In the genomic region with DNA sequence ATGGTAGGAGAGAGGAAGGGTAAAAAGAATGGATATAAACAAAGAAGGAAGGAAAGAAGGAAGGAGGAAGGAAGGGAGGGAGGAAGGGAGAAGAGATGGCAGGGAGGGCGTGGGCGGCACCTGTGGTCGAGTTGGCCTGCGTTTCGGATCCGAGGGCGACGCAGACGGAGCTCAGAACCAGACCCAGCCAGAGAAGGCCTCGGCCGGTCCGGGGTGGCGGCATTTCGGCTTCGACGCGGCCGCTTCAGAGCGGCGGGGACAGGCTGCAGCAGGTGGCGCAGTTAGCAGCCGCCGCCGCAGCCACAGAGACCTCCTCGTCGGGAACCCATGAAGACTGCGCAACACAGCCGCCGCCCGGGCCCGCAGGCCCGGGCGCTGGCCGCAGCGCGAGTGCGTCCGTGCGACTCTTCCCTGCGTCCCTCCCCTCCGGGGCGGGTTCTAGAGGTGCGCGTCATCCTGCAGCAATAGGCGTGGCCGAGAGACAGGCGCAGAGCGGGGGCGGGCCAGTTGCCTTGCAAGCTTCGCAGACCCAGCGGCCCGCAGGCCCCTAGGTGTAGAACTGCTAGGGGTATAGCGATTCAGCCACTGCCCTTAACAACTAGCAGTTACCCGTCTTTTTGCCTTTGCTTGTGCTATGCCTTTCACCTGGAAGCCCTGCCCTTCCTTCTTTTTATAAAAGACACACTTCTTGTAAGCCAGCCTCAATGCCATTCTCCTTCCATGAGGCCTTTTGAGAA, we compare ENCODE assay signal across 1 cellular context.
TF ChIP-seq lines count a peak whose summit lies in the region.

A gene with protein sequence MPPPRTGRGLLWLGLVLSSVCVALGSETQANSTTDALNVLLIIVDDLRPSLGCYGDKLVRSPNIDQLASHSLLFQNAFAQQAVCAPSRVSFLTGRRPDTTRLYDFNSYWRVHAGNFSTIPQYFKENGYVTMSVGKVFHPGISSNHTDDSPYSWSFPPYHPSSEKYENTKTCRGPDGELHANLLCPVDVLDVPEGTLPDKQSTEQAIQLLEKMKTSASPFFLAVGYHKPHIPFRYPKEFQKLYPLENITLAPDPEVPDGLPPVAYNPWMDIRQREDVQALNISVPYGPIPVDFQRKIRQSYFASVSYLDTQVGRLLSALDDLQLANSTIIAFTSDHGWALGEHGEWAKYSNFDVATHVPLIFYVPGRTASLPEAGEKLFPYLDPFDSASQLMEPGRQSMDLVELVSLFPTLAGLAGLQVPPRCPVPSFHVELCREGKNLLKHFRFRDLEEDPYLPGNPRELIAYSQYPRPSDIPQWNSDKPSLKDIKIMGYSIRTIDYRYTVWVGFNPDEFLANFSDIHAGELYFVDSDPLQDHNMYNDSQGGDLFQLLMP (minus strand): TSS at position 392 of the 737 bp plus-strand sequence. CDS start 169 bp downstream, at position 223.

TF ChIP-seq in GM12878, 131 proteins besides CTCF, POLR2A, EP300 and RAD21 (continued from another document and continues in another):
- TF ChIP-seq, protein P1, sequence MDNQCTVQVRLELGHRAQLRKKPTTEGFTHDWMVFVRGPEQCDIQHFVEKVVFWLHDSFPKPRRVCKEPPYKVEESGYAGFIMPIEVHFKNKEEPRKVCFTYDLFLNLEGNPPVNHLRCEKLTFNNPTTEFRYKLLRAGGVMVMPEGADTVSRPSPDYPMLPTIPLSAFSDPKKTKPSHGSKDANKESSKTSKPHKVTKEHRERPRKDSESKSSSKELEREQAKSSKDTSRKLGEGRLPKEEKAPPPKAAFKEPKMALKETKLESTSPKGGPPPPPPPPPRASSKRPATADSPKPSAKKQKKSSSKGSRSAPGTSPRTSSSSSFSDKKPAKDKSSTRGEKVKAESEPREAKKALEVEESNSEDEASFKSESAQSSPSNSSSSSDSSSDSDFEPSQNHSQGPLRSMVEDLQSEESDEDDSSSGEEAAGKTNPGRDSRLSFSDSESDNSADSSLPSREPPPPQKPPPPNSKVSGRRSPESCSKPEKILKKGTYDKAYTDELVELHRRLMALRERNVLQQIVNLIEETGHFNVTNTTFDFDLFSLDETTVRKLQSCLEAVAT (IDR thresholded peaks at IDR 0.05): no peak
- TF ChIP-seq SRF (IDR thresholded peaks at IDR 0.05; ENCODE audit: low read depth in 2 of 2, low read length in 2 of 2) (no peak), IKZF2 (IDR thresholded peaks at IDR 0.05) (no peak), GABPA (IDR thresholded peaks at IDR 0.05; ENCODE audit: low read depth) (no peak), SMARCA5 (IDR thresholded peaks at IDR 0.05) (no peak), FOXM1 (IDR thresholded peaks at IDR 0.05; ENCODE audit: low read depth, low read length) (no peak), TBL1XR1 (IDR thresholded peaks at IDR 0.05; ENCODE audit: low read depth, low read length) (no peak), PAX8 (IDR thresholded peaks at IDR 0.05) (no peak), EZH2 (IDR thresholded peaks at IDR 0.05; ENCODE audit: borderline replicate concordance, control insufficient read depth, low read depth, low read length) (no peak), GATAD2B (conservative IDR thresholded peaks at IDR 0.05; ENCODE audit: low read depth) (0 out of 2 replicates have a peak, but pooled peaks have one; percentile 61), ZNF622 (IDR thresholded peaks at IDR 0.05) (no peak), ATF7 (IDR thresholded peaks at IDR 0.05; ENCODE audit: low read depth) (no peak), CHD2 (IDR thresholded peaks at IDR 0.05; ENCODE audit: borderline replicate concordance, low read depth, low read length) (no peak), RB1 (IDR thresholded peaks at IDR 0.05; ENCODE audit: borderline replicate concordance) (no peak), STAT3 (IDR thresholded peaks at IDR 0.05; ENCODE audit: low read depth, low read length) (no peak), RUNX3 (IDR thresholded peaks at IDR 0.05; ENCODE audit: low read length) (peak; percentile 31; the same call in 1 of the 2 replicates), EED (IDR thresholded peaks at IDR 0.05; ENCODE audit: low read depth) (no peak), NBN (IDR thresholded peaks at IDR 0.05) (no peak), MEF2A (IDR thresholded peaks at IDR 0.05; ENCODE audit: insufficient read depth, low read depth, low read length) (no peak), TCF7 (IDR thresholded peaks at IDR 0.05; ENCODE audit: borderline replicate concordance) (no peak), MYC (IDR thresholded peaks at IDR 0.05; ENCODE audit: insufficient read depth, insufficient read length, insufficient replicate concordance, low read length, severe bottlenecking) (no peak), ZNF274 (IDR thresholded peaks at IDR 0.05; ENCODE audit: insufficient read depth, insufficient read length) (no peak), RCOR1 (conservative IDR thresholded peaks at IDR 0.05; ENCODE audit: low read depth, low read length) (no peak), CHD4 (IDR thresholded peaks at IDR 0.05) (no peak), ZBED1 (IDR thresholded peaks at IDR 0.05; ENCODE audit: borderline replicate concordance) (no peak), NFIC (IDR thresholded peaks at IDR 0.05; ENCODE audit: low read depth, low read length) (no peak)
- TF ChIP-seq, protein P2, sequence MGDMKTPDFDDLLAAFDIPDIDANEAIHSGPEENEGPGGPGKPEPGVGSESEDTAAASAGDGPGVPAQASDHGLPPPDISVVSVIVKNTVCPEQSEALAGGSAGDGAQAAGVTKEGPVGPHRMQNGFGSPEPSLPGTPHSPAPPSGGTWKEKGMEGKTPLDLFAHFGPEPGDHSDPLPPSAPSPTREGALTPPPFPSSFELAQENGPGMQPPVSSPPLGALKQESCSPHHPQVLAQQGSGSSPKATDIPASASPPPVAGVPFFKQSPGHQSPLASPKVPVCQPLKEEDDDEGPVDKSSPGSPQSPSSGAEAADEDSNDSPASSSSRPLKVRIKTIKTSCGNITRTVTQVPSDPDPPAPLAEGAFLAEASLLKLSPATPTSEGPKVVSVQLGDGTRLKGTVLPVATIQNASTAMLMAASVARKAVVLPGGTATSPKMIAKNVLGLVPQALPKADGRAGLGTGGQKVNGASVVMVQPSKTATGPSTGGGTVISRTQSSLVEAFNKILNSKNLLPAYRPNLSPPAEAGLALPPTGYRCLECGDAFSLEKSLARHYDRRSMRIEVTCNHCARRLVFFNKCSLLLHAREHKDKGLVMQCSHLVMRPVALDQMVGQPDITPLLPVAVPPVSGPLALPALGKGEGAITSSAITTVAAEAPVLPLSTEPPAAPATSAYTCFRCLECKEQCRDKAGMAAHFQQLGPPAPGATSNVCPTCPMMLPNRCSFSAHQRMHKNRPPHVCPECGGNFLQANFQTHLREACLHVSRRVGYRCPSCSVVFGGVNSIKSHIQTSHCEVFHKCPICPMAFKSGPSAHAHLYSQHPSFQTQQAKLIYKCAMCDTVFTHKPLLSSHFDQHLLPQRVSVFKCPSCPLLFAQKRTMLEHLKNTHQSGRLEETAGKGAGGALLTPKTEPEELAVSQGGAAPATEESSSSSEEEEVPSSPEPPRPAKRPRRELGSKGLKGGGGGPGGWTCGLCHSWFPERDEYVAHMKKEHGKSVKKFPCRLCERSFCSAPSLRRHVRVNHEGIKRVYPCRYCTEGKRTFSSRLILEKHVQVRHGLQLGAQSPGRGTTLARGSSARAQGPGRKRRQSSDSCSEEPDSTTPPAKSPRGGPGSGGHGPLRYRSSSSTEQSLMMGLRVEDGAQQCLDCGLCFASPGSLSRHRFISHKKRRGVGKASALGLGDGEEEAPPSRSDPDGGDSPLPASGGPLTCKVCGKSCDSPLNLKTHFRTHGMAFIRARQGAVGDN (IDR thresholded peaks at IDR 0.05): peak; percentile 68; the same call in 1 of the 2 replicates
- TF ChIP-seq, protein P3, sequence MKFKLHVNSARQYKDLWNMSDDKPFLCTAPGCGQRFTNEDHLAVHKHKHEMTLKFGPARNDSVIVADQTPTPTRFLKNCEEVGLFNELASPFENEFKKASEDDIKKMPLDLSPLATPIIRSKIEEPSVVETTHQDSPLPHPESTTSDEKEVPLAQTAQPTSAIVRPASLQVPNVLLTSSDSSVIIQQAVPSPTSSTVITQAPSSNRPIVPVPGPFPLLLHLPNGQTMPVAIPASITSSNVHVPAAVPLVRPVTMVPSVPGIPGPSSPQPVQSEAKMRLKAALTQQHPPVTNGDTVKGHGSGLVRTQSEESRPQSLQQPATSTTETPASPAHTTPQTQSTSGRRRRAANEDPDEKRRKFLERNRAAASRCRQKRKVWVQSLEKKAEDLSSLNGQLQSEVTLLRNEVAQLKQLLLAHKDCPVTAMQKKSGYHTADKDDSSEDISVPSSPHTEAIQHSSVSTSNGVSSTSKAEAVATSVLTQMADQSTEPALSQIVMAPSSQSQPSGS (IDR thresholded peaks at IDR 0.05; ENCODE audit: low read length): no peak
- TF ChIP-seq, protein P4, sequence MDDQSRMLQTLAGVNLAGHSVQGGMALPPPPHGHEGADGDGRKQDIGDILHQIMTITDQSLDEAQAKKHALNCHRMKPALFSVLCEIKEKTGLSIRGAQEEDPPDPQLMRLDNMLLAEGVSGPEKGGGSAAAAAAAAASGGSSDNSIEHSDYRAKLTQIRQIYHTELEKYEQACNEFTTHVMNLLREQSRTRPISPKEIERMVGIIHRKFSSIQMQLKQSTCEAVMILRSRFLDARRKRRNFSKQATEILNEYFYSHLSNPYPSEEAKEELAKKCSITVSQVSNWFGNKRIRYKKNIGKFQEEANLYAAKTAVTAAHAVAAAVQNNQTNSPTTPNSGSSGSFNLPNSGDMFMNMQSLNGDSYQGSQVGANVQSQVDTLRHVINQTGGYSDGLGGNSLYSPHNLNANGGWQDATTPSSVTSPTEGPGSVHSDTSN (IDR thresholded peaks at IDR 0.05; ENCODE audit: insufficient replicate concordance, low read depth, low read length): no peak
- TF ChIP-seq, protein P5, sequence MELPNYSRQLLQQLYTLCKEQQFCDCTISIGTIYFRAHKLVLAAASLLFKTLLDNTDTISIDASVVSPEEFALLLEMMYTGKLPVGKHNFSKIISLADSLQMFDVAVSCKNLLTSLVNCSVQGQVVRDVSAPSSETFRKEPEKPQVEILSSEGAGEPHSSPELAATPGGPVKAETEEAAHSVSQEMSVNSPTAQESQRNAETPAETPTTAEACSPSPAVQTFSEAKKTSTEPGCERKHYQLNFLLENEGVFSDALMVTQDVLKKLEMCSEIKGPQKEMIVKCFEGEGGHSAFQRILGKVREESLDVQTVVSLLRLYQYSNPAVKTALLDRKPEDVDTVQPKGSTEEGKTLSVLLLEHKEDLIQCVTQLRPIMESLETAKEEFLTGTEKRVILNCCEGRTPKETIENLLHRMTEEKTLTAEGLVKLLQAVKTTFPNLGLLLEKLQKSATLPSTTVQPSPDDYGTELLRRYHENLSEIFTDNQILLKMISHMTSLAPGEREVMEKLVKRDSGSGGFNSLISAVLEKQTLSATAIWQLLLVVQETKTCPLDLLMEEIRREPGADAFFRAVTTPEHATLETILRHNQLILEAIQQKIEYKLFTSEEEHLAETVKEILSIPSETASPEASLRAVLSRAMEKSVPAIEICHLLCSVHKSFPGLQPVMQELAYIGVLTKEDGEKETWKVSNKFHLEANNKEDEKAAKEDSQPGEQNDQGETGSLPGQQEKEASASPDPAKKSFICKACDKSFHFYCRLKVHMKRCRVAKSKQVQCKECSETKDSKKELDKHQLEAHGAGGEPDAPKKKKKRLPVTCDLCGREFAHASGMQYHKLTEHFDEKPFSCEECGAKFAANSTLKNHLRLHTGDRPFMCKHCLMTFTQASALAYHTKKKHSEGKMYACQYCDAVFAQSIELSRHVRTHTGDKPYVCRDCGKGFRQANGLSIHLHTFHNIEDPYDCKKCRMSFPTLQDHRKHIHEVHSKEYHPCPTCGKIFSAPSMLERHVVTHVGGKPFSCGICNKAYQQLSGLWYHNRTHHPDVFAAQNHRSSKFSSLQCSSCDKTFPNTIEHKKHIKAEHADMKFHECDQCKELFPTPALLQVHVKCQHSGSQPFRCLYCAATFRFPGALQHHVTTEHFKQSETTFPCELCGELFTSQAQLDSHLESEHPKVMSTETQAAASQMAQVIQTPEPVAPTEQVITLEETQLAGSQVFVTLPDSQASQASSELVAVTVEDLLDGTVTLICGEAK (IDR thresholded peaks at IDR 0.05; ENCODE audit: borderline replicate concordance): no peak
- TF ChIP-seq, protein P6, sequence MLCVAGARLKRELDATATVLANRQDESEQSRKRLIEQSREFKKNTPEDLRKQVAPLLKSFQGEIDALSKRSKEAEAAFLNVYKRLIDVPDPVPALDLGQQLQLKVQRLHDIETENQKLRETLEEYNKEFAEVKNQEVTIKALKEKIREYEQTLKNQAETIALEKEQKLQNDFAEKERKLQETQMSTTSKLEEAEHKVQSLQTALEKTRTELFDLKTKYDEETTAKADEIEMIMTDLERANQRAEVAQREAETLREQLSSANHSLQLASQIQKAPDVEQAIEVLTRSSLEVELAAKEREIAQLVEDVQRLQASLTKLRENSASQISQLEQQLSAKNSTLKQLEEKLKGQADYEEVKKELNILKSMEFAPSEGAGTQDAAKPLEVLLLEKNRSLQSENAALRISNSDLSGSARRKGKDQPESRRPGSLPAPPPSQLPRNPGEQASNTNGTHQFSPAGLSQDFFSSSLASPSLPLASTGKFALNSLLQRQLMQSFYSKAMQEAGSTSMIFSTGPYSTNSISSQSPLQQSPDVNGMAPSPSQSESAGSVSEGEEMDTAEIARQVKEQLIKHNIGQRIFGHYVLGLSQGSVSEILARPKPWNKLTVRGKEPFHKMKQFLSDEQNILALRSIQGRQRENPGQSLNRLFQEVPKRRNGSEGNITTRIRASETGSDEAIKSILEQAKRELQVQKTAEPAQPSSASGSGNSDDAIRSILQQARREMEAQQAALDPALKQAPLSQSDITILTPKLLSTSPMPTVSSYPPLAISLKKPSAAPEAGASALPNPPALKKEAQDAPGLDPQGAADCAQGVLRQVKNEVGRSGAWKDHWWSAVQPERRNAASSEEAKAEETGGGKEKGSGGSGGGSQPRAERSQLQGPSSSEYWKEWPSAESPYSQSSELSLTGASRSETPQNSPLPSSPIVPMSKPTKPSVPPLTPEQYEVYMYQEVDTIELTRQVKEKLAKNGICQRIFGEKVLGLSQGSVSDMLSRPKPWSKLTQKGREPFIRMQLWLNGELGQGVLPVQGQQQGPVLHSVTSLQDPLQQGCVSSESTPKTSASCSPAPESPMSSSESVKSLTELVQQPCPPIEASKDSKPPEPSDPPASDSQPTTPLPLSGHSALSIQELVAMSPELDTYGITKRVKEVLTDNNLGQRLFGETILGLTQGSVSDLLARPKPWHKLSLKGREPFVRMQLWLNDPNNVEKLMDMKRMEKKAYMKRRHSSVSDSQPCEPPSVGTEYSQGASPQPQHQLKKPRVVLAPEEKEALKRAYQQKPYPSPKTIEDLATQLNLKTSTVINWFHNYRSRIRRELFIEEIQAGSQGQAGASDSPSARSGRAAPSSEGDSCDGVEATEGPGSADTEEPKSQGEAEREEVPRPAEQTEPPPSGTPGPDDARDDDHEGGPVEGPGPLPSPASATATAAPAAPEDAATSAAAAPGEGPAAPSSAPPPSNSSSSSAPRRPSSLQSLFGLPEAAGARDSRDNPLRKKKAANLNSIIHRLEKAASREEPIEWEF (IDR thresholded peaks at IDR 0.05; ENCODE audit: insufficient replicate concordance, low read depth, low read length): no peak
- TF ChIP-seq, protein P7, sequence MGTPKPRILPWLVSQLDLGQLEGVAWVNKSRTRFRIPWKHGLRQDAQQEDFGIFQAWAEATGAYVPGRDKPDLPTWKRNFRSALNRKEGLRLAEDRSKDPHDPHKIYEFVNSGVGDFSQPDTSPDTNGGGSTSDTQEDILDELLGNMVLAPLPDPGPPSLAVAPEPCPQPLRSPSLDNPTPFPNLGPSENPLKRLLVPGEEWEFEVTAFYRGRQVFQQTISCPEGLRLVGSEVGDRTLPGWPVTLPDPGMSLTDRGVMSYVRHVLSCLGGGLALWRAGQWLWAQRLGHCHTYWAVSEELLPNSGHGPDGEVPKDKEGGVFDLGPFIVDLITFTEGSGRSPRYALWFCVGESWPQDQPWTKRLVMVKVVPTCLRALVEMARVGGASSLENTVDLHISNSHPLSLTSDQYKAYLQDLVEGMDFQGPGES (IDR thresholded peaks at IDR 0.05): no peak
